8 cellular contexts compared by ENCODE assay signal in the genomic region with DNA sequence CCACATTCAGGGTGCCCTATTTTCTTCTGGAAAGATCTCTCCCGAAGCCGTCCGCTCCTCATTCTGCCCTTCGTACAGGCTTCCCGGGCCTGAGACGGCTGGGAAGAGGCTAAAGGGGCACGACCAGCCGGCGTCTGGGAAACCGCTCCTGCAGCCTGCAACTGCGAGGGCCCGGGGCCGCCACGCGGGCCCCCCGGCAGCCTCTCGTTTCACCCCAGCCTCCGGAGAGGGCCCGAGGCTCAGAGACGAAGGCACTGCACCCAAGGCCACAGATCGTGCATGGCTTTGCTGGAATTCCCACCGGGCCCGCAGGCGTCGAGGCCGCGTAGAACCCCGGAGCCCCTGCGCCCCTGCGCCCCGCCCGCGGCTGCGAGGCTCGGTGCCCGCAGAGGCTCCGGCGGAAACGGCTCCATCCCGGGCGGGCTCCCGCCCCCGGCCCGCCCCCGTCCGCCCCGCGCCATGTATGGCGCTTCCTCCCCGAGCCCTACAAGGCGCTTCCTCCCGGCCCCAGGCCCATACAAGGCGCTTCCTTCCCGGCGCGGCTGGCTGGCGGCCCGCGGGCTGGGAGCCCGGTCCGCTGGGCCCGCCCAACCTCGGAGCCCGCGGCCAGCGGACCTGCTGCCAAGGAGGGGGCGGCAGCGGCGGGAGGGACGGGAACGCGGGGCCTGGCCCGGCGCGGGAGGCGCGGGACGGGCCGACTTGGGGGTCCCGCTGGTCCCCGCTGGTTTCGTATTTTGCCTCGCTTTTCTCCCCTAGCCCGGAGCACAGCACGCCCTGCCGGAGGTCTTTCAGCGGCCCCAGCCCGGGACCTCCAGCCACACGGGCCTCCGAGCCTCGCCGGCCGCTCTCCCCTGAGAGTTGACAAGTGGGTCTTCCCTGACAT. TPM values are rescaled to one million over a fixed set of nuclear protein-coding genes. Genes with fewer than 3 reads are reported as not detected.
A peak's percentile ranks its signal among the peaks of the same experiment; 100 is the strongest.
DNase-seq lines count a peak whose midpoint lies in the region; ATAC-seq, FAIRE-seq and TF ChIP-seq lines count a peak whose summit lies in the region.

No MANE protein-coding gene starts in this region.

- TF ChIP-seq EP300 in A549 (IDR thresholded peaks at IDR 0.05) = no peak

- CTCF ChIA-PET in A549 (lab: Yijun Ruan, JAX) = interaction anchor here (1.6 to 15.2 kb wide), 5 partner anchors 12 to 44 kb away, joined by 4 to 199 read pairs (median 13); partner anchors contain the start of gene EGR1

- DNase-seq in A549 (ENCODE audit: low read depth in 1 of 2, low spot score in 1 of 2) (peak; percentile 54 to 69), NCI-H2227 (lab: John Stamatoyannopoulos, UW; ENCODE audit: unreplicated experiment) (peak; percentile 84), colonic mucosa (peak; percentile 89), left lobe of liver (ENCODE audit: low spot score) (peak; percentile 96)
- peak; percentile 81 to 86 for DNase-seq in activated CD4-positive, alpha-beta T cell treated with anti-CD3 and anti-CD28 coated beads for 4 hours
- peak; percentile 74 to 78 for DNase-seq in stimulated activated CD4-positive, alpha-beta T cell treated with anti-CD3 and anti-CD28 coated beads, Interleukin-1b, Interleukin-23, amount 100 ng/mL, for 4 hours (ENCODE audit: low read depth in 2 of 2)

- H3K4me2 ChIP-seq in A549 = peak overlapping the region; percentile 94

- no peak for TF ChIP-seq RAD21 in A549 (conservative IDR thresholded peaks at IDR 0.05 in 1 of 2, IDR thresholded peaks at IDR 0.05 in 1 of 2)

- H3K27me3 ChIP-seq in colonic mucosa = peaks cover 17% of the 10 kb centered on the region

- H3K27ac ChIP-seq in A549 (peak overlapping the region; percentile 70 to 88), colonic mucosa (no peak overlapping the region)

- H3K36me3 ChIP-seq in colonic mucosa = no peaks in the 10 kb centered on the region

- H3K9ac ChIP-seq in colonic mucosa (ENCODE audit: low read depth in 2 of 2, low read length in 2 of 2) = peak overlapping the region; percentile 63 to 79

- H3K4me1 ChIP-seq in A549 = peaks cover 9% of the 10 kb centered on the region; the same call in 1 of the 3 replicates
- H3K4me1 ChIP-seq in colonic mucosa = no peaks in the 10 kb centered on the region

- peak overlapping the region; percentile 50 for H3K4me3 ChIP-seq in A549
- H3K4me3 ChIP-seq in colonic mucosa = peak overlapping the region; percentile 53

- intact Hi-C loops in colonic mucosa (cut with DNase I) = loop anchor here (5.0 kb wide), 1 partner anchor 35 kb away; no protein-coding TSS in a partner anchor

- POLR2A ChIA-PET in A549 (lab: Yijun Ruan, JAX) = interaction anchor here (1.3 kb wide), 1 partner anchor 26 kb away, joined by 4 read pairs; the partner anchor contains the start of gene EGR1

- WGBS in A549 (ENCODE audit: missing lambda C conversion rate) = 21% methylated on average over 46 of the region's 93 CpGs

- peak; percentile 81 to 86 for ATAC-seq in A549
- peak; percentile 96 for ATAC-seq in GM18858 (IDR thresholded peaks at IDR 0.05; ENCODE audit: unreplicated experiment)
- peak; percentile 100 for ATAC-seq in HG03095 (IDR thresholded peaks at IDR 0.05; ENCODE audit: unreplicated experiment)
- ATAC-seq in left lobe of liver = peak; percentile 80

- no peak for FAIRE-seq in A549 (lab: Jason Lieb, UNC)

- TF ChIP-seq POLR2A in A549 (IDR thresholded peaks at IDR 0.05; ENCODE audit: low read length) = no peak

- no peaks in the 10 kb centered on the region for H3K9me3 ChIP-seq in A549
- no peaks in the 10 kb centered on the region for H3K9me3 ChIP-seq in colonic mucosa

- TF ChIP-seq CTCF in A549 (IDR thresholded peaks at IDR 0.05) (no peak), colonic mucosa (IDR thresholded peaks at IDR 0.05) (no peak)

TF ChIP-seq in A549, 52 proteins besides CTCF, POLR2A, EP300 and RAD21:
- peak; percentile 32; the same call in 1 of the 2 replicates for TF ChIP-seq PHF8 (IDR thresholded peaks at IDR 0.05; ENCODE audit: borderline replicate concordance, low read depth)
- no peak for TF ChIP-seq CBX8 (IDR thresholded peaks at IDR 0.05)
- TF ChIP-seq, protein P1, sequence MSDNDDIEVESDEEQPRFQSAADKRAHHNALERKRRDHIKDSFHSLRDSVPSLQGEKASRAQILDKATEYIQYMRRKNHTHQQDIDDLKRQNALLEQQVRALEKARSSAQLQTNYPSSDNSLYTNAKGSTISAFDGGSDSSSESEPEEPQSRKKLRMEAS (IDR thresholded peaks at IDR 0.05) = peak; percentile 60; the same call in 1 of the 2 replicates
- TF ChIP-seq NR3C1 (IDR thresholded peaks at IDR 0.05) = no peak
- TF ChIP-seq E2F6 (IDR thresholded peaks at IDR 0.05; ENCODE audit: borderline replicate concordance, low read depth) = peak; percentile 56; the same call in 1 of the 2 replicates
- no peak for TF ChIP-seq EHF (CRISPR knock-in tag; IDR thresholded peaks at IDR 0.05)
- no peak for TF ChIP-seq ZNF302 (CRISPR knock-in tag; IDR thresholded peaks at IDR 0.05)
- TF ChIP-seq ELK1 (IDR thresholded peaks at IDR 0.05; ENCODE audit: low read depth, low read length) = 0 out of 2 replicates have a peak, but pooled peaks have one; percentile 76
- no peak for TF ChIP-seq USF2 (IDR thresholded peaks at IDR 0.05)

RNA-seq across cellular contexts. Expression of gene EGR1, which starts 26.6 kb away (rescaled TPM):
- polyA plus RNA-seq in A549 (2011; rRNA removed) = 49.3 and 63.5 TPM in 2 replicates
- polyA plus RNA-seq in A549 (2012; cell fraction: cytosol; rRNA removed) = 40.6 and 61.3 TPM in 2 replicates
- 93.6 and 109 TPM in 2 replicates for polyA plus RNA-seq in A549 (2012; cell fraction: nucleus; rRNA removed)
- polyA plus RNA-seq in A549 (2017; fragmentation: RNase III; extraction: RNeasy Plus Mini Kit Qiagen cat#74134 plus additional on column Dnase treatment) = 0.45 to 0.59 TPM (median 0.49 TPM) in 3 replicates
- polyA minus RNA-seq in A549 (2011; rRNA and poly(A)+ RNA removed) = 19.7 and 32.3 TPM in 2 replicates
- total RNA-seq in colonic mucosa = 10 to 100 TPM in 1 of 2 donors, 1 to 10 TPM in 1; 6.7 to 73.9 TPM
- 12.1 TPM for total RNA-seq in left lobe of liver

RNA-seq across cellular contexts. Expression of gene ETF1, which starts 51.1 kb away (rescaled TPM):
- polyA plus RNA-seq in A549 (2011; rRNA removed) (140 and 161 TPM in 2 replicates), A549 (2017; fragmentation: RNase III; extraction: RNeasy Plus Mini Kit Qiagen cat#74134 plus additional on column Dnase treatment) (118 to 131 TPM (median 119 TPM) in 3 replicates)
- 39.7 and 44.0 TPM in 2 replicates for polyA plus RNA-seq in A549 (2012; cell fraction: cytosol; rRNA removed)
- 18.3 and 23.4 TPM in 2 replicates for polyA plus RNA-seq in A549 (2012; cell fraction: nucleus; rRNA removed)
- 79.1 and 79.8 TPM in 2 replicates for polyA minus RNA-seq in A549 (2011; rRNA and poly(A)+ RNA removed)
- total RNA-seq in colonic mucosa (10 to 100 TPM; 81.5 to 96.2 TPM), left lobe of liver (28.1 TPM)

RNA-seq across cellular contexts. Expression of gene REEP2, which starts 53.1 kb away (rescaled TPM):
- polyA plus RNA-seq in A549 (2011; rRNA removed) (4.6 and 9.3 TPM in 2 replicates), A549 (2017; fragmentation: RNase III; extraction: RNeasy Plus Mini Kit Qiagen cat#74134 plus additional on column Dnase treatment) (5.0 to 6.1 TPM (median 5.1 TPM) in 3 replicates)
- polyA plus RNA-seq in A549 (2012; cell fraction: cytosol; rRNA removed) = 2.9 and 4.0 TPM in 2 replicates
- 5.3 and 6.5 TPM in 2 replicates for polyA plus RNA-seq in A549 (2012; cell fraction: nucleus; rRNA removed)
- polyA minus RNA-seq in A549 (2011; rRNA and poly(A)+ RNA removed) = 7.4 and 7.6 TPM in 2 replicates
- total RNA-seq in colonic mucosa (1 to 10 TPM in 1 of 2 donors, under 1 TPM in 1; 0.42 to 3.2 TPM), left lobe of liver (not detected)
